In the genomic region with DNA sequence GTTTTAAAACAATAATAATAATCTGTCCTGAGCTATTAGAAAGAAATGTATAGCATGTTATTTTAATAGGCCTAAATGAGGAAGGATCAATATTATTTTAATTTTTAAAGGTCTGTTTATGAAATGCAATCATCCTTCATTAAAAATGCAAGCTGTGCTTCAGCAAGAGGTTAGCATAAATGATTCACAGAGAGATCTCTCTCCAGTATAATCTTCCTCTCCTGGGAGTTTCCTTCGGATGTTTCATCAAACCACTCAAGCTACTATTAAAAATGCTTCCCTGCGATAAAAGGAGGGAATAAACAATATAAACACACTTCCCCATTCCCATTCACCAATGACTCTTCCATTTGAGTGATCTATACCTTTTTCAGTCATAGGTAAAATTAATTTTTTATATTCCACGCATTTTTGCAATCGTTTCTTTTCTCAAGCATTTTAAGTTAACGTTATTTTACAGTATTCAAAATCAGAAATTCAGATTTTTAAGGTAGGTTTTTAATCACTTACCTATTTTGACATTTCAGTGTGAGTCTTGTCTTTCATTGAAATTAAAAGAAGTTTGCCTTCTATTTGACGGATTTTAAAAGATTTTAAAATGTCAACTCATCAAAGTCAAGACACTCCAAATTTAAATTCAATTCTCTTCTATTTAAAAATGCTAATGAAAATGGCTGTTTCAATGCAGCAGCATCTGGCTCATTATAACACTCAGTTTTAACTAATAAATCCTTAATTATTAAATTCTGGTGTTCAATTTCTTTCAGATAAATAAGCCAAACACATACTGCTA, we compare ENCODE assay signal across 1 cellular context.
TF ChIP-seq lines count a peak whose summit lies in the region.

No MANE protein-coding gene starts in this region.

TF ChIP-seq in neural cell, 6 proteins besides CTCF, POLR2A, EP300 and RAD21 (continued from another document):
- TF ChIP-seq REST (IDR thresholded peaks at IDR 0.05; ENCODE audit: borderline replicate concordance): no peak
TF ChIP-seq in neural cell: peak in this region for 0.
